In the genomic region with DNA sequence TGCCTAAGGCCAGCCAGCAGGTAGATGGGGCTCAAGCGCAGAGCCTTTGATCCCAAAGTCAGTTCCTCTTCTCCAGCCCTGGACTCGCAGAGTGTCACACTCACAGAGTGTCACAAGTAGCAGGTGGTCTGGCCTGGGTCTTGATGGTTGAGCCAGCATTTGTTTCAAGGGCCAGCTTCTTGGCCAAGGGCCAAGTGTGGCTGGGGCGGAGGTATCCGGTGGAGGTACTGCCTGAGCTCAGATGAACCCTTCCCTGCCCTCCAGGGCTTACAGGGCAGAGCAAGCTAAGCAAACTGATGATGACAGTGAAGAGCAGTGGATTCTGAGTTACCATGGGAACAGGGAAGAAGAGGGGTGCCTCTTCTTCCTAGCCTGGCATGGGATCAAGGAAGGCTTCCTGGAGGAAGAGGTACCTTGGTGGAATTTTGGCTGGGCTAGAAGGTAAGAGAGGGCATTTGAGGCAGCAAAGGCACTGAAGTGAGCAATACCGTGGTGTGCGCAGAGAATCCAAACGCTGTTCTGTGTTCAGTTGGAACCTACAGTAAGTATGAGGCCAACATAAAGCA, we compare ENCODE assay signal across 20 cellular contexts.
"Had no signal": no experiment of that assay in that cellular context is flagged by ENCODE, and none has a peak within 500 bp of the region (broad histone marks: within the 10 kb centered on the region; RNA-seq: fewer than 3 reads in every experiment).

No MANE protein-coding gene starts in this region.

- H3K4me3 Mint-ChIP-seq: activated CD4-positive, alpha-beta memory T cell treated with anti-CD3 and anti-CD28 coated beads for 36 hours; activated CD4-positive, alpha-beta T cell treated with anti-CD3 and anti-CD28 coated beads for 36 hours; activated naive CD8-positive, alpha-beta T cell; activated T-helper 1 cell treated with anti-CD3 and anti-CD28 coated beads, Interleukin-12 subunit alpha, Interleukin-12 subunit beta, Interleukin-2, Interleukin-4 antibody, amounts not matched to agents 30 ng/mL and 10 ng/mL and 1 ng/mL, durations not matched to agents 14 hours and 24 hours and 36 hours; dendritic cell treated with granulocyte-macrophage colony-stimulating factor and Interleukin-4, amounts not matched to agents 40 ng/mL and 50 ng/mL, for 4 days; nephron progenitor cell; WTC11 had no signal

- H3K4me3 ChIP-seq: gastrocnemius medialis, lung had no signal

- H3K9me3 ChIP-seq: gastrocnemius medialis had no signal

- H3K4me1 Mint-ChIP-seq: activated CD4-positive, alpha-beta T cell treated with anti-CD3 and anti-CD28 coated beads for 36 hours had no signal

- H3K27ac Mint-ChIP-seq: activated CD4-positive, alpha-beta memory T cell treated with anti-CD3 and anti-CD28 coated beads for 36 hours; activated CD4-positive, alpha-beta T cell treated with anti-CD3 and anti-CD28 coated beads for 36 hours; activated naive CD8-positive, alpha-beta T cell; activated T-helper 1 cell treated with anti-CD3 and anti-CD28 coated beads, Interleukin-12 subunit alpha, Interleukin-12 subunit beta, Interleukin-2, Interleukin-4 antibody, amounts not matched to agents 30 ng/mL and 10 ng/mL and 1 ng/mL, durations not matched to agents 14 hours and 24 hours and 36 hours; dendritic cell treated with granulocyte-macrophage colony-stimulating factor and Interleukin-4, amounts not matched to agents 40 ng/mL and 50 ng/mL, for 4 days; nephron progenitor cell; WTC11 had no signal

- ATAC-seq: activated CD4-positive, alpha-beta T cell treated with anti-CD3 and anti-CD28 coated beads for 36 hours; esophagus mucosa; gastrocnemius medialis; left lobe of liver; WTC11 had no signal

- H3K27ac ChIP-seq: gastrocnemius medialis had no signal

- H3K36me3 Mint-ChIP-seq: activated CD4-positive, alpha-beta memory T cell treated with anti-CD3 and anti-CD28 coated beads for 36 hours; activated naive CD8-positive, alpha-beta T cell; WTC11 had no signal

- DNase-seq: activated CD4-positive, alpha-beta memory T cell treated with anti-CD3 and anti-CD28 coated beads for 36 hours; activated CD4-positive, alpha-beta T cell treated with anti-CD3 and anti-CD28 coated beads for 36 hours; activated gamma-delta T cell treated with Interleukin-2 at 50 U/mL for 16 hours; activated T-cell treated with anti-CD3 and anti-CD28 coated beads for 4 hours; cerebellar nuclear complex; effector CD8-positive, alpha-beta T cell; gastrocnemius medialis; head of caudate nucleus; midbrain; nephron progenitor cell; retina; stimulated activated CD8-positive, alpha-beta memory T cell treated with anti-CD3 and anti-CD28 coated beads, Interleukin-4, amount 100 ng/mL, for 48 hours; stimulated activated naive CD4-positive, alpha-beta T cell had no signal

- H3K9me3 Mint-ChIP-seq: activated CD4-positive, alpha-beta memory T cell treated with anti-CD3 and anti-CD28 coated beads for 36 hours; activated T-helper 1 cell treated with anti-CD3 and anti-CD28 coated beads, Interleukin-12 subunit alpha, Interleukin-12 subunit beta, Interleukin-2, Interleukin-4 antibody, amounts not matched to agents 30 ng/mL and 10 ng/mL and 1 ng/mL, durations not matched to agents 14 hours and 24 hours and 36 hours; dendritic cell treated with granulocyte-macrophage colony-stimulating factor and Interleukin-4, amounts not matched to agents 40 ng/mL and 50 ng/mL, for 4 days; nephron progenitor cell; WTC11 had no signal

- H3K36me3 ChIP-seq: gastrocnemius medialis had no signal
